Comparison of ENCODE assay signal across 1 cellular context in genomic region chr20:49770634-49771033, GRCh38.
TF ChIP-seq lines count a peak whose summit lies in the region.

No MANE protein-coding gene starts in this region.

TF ChIP-seq in A549, 52 proteins besides CTCF, POLR2A, EP300 and RAD21 (continued from another document):
- TF ChIP-seq, protein P1, sequence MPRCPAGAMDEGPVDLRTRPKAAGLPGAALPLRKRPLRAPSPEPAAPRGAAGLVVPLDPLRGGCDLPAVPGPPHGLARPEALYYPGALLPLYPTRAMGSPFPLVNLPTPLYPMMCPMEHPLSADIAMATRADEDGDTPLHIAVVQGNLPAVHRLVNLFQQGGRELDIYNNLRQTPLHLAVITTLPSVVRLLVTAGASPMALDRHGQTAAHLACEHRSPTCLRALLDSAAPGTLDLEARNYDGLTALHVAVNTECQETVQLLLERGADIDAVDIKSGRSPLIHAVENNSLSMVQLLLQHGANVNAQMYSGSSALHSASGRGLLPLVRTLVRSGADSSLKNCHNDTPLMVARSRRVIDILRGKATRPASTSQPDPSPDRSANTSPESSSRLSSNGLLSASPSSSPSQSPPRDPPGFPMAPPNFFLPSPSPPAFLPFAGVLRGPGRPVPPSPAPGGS (IDR thresholded peaks at IDR 0.05) = no peak
- TF ChIP-seq RNF2 (IDR thresholded peaks at IDR 0.05; ENCODE audit: borderline replicate concordance, low read depth) (no peak), JUNB (IDR thresholded peaks at IDR 0.05) (no peak), SREBF2 (IDR thresholded peaks at IDR 0.05) (no peak), REST (IDR thresholded peaks at IDR 0.05) (no peak), TP53 (CRISPR knock-in tag; IDR thresholded peaks at IDR 0.05) (no peak)
